ENCODE assay signal across 14 cellular contexts in the genomic region with DNA sequence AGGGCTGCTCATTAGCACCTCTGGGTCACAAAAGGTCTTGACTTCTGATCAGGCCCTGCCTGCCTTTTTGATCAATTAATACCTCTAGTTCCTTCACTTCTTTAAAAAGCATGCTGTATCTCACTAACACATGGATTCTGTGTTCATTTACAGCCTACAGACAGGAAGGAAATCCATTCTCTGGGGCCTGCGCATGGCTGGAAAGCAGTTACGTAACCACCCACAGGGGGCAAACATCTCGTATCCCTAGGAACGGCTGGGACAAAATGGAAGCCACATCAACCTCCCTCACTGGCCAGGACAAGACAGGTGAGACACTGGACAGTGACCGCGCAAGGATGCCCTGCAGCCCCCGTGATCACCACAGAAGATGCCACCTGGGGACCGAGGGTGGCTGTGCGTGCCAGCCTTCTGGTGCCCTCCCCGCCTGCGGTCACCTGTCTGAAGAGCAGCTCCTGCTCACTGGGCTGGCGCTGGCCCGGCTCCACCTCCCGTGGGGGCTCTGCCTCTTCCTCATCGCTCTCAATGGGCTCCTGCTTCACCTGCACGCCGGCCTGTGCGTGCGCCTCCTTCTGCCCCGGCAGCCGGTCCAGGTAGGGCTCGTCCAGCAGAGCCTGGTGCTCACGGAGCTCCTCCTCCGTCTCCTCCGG.
DNase-seq lines count a peak whose midpoint lies in the region; ATAC-seq, FAIRE-seq and TF ChIP-seq lines count a peak whose summit lies in the region.
"Had no signal": no experiment of that assay in that cellular context is flagged by ENCODE, and none has a peak within 500 bp of the region (broad histone marks: within the 10 kb centered on the region; RNA-seq: fewer than 3 reads in every experiment).

No MANE protein-coding gene starts in this region.

- TF ChIP-seq POLR2A in NB4 (IDR thresholded peaks at IDR 0.05; ENCODE audit: extremely low read depth, insufficient read length) = no peak
- no peak for TF ChIP-seq POLR2A in endothelial cell of umbilical vein (IDR thresholded peaks at IDR 0.05; ENCODE audit: low read depth, low read length)
- no peak for TF ChIP-seq POLR2A in GM12892 (IDR thresholded peaks at IDR 0.05; ENCODE audit: low read depth, low read length)

- no peak overlapping the region for H3K4me2 ChIP-seq in endothelial cell of umbilical vein (ENCODE audit: insufficient read depth, low read length)

- no peaks in the 10 kb centered on the region for H4K20me1 ChIP-seq in endothelial cell of umbilical vein (replicated peaks; ENCODE audit: control insufficient read depth, extremely low read depth, insufficient read depth, low read length)

- WGBS in psoas muscle, 3 donors = 89 to 91% (median 90%) methylated on average over 24 to 25 of the region's 25 CpGs

- H3K4me3 Mint-ChIP-seq in Calu3 (ENCODE audit: low read depth, unreplicated experiment) = no peak overlapping the region

- CTCF ChIA-PET in endothelial cell of umbilical vein (lab: Charles Lee) = interaction anchor here (0.9 to 1.1 kb wide), 2 partner anchors 9 to 29 kb away, joined by 3 read pairs; no protein-coding TSS in a partner anchor
- CTCF ChIA-PET in Calu3 (lab: Charles Lee) = no interaction called here

- no peak overlapping the region for H3K27ac Mint-ChIP-seq in Calu3 (ENCODE audit: unreplicated experiment)

- no peaks in the 10 kb centered on the region for H3K36me3 ChIP-seq in endothelial cell of umbilical vein (ENCODE audit: control insufficient read depth in 2 of 2, extremely low read depth in 1 of 2, insufficient read depth in 2 of 2, low read length in 2 of 2)
- H3K36me3 ChIP-seq in psoas muscle (ENCODE audit: insufficient read depth in 1 of 2, low read depth in 1 of 2) = peaks cover 0 to 89% of the 10 kb centered on the region in 2 donors

- H3K4me1 ChIP-seq in endothelial cell of umbilical vein (ENCODE audit: control insufficient read depth, extremely low read depth, insufficient read depth, low read length) (peaks cover 3% of the 10 kb centered on the region), psoas muscle (peaks cover 17% of the 10 kb centered on the region)
- H3K4me1 ChIP-seq: parathyroid adenoma had no signal

- DNase-seq in GF-D8 (lab: John Stamatoyannopoulos, UW) (peak; percentile 36), NB4 (ENCODE audit: low read depth) (peak; percentile 74), endothelial cell of umbilical vein (ENCODE audit: low read depth, low spot score) (peak; percentile 19), psoas muscle (no peak), GM12892 (ENCODE audit: insufficient read length) (no peak), Calu3 (no peak), KG1 (lab: John Stamatoyannopoulos, UW) (no peak)
- DNase-seq: activated CD4-positive, alpha-beta T cell treated with anti-CD3 and anti-CD28 coated beads for 4 hours; activated T-cell treated with anti-CD3 and anti-CD28 coated beads for 4 hours; DND-41; NCI-H1092; upper lobe of right lung had no signal

- H3K27me3 Mint-ChIP-seq in Calu3 (ENCODE audit: unreplicated experiment) = no peaks in the 10 kb centered on the region

- H3K27me3 ChIP-seq in endothelial cell of umbilical vein (ENCODE audit: control insufficient read depth in 2 of 2, insufficient read depth in 2 of 2, low read length in 2 of 2) (no peaks in the 10 kb centered on the region), psoas muscle (ENCODE audit: insufficient read depth in 3 of 3, low read length in 2 of 3) (no peaks in the 10 kb centered on the region)
- H3K27me3 ChIP-seq: upper lobe of right lung had no signal

- no peak for FAIRE-seq in endothelial cell of umbilical vein (lab: Jason Lieb, UNC)
- FAIRE-seq in GM12892 (lab: Jason Lieb, UNC) = no peak
- FAIRE-seq: colon had no signal

- H3K36me3 Mint-ChIP-seq in Calu3 (ENCODE audit: insufficient read depth, unreplicated experiment) = peaks cover 5% of the 10 kb centered on the region

- H3K27ac ChIP-seq in endothelial cell of umbilical vein (ENCODE audit: insufficient read depth, low read depth, low read length) (no peak overlapping the region), psoas muscle (peak overlapping the region; percentile 30)
- H3K27ac ChIP-seq: parathyroid adenoma had no signal

- H3K4me3 ChIP-seq in NB4 (ENCODE audit: low read depth, low read length) (no peak overlapping the region), endothelial cell of umbilical vein (replicated peaks in 1 of 3; ENCODE audit: insufficient read depth in 1 of 3, low read depth in 1 of 3, low read length in 3 of 3) (no peak overlapping the region), psoas muscle (no peak overlapping the region)
- H3K4me3 ChIP-seq: upper lobe of right lung had no signal

- H3K79me2 ChIP-seq in endothelial cell of umbilical vein (ENCODE audit: control insufficient read depth, insufficient read depth, low read length) = no peaks in the 10 kb centered on the region
- H3K79me2 ChIP-seq: parathyroid adenoma had no signal

- dilution Hi-C loops in endothelial cell of umbilical vein (cut with MboI; ENCODE audit: extremely low pct_ligation_motif_present, low sequenced_read_pairs) = no loop called here

- intact Hi-C loops in endothelial cell of umbilical vein (cut with micrococcal nuclease) (no loop called here), psoas muscle (cut with DNase I) (loop anchor here in 1 of 2 donors (2.0 kb wide), 1 partner anchor 16 kb away; no protein-coding TSS in a partner anchor), Calu3 (cut with micrococcal nuclease; ENCODE audit: unreplicated experiment) (no loop called here)

- no TSS peak for BruUV-seq in endothelial cell of umbilical vein (replicated peaks; lab: Mats Ljungman, UMichigan)
- BruUV-seq in Calu3 (replicated peaks; lab: Mats Ljungman, UMichigan) = no TSS peak

- peak in 1 of 4 donors; percentile 7 for ATAC-seq in psoas muscle

- POLR2A ChIA-PET in endothelial cell of umbilical vein (lab: Charles Lee) = no interaction called here

- H3K4me1 Mint-ChIP-seq in Calu3 (ENCODE audit: low read depth, unreplicated experiment) = no peaks in the 10 kb centered on the region

- H2AFZ ChIP-seq in endothelial cell of umbilical vein (ENCODE audit: low read depth, low read length) = no peak overlapping the region
- H2AFZ ChIP-seq: parathyroid adenoma had no signal

- H3K9ac ChIP-seq in endothelial cell of umbilical vein (replicated peaks; ENCODE audit: extremely low read depth, insufficient read depth, low read length) = no peak overlapping the region
- H3K9ac ChIP-seq: parathyroid adenoma had no signal

- H3K9me3 ChIP-seq in endothelial cell of umbilical vein (replicated peaks; ENCODE audit: control insufficient read depth, insufficient read depth, low read length) (no peaks in the 10 kb centered on the region), psoas muscle (no peaks in the 10 kb centered on the region)
- H3K9me3 ChIP-seq: upper lobe of right lung had no signal

- H3K9me3 Mint-ChIP-seq in Calu3 (ENCODE audit: low read depth, unreplicated experiment) = no peaks in the 10 kb centered on the region

- no peaks in the 10 kb centered on the region for H3K9me1 ChIP-seq in endothelial cell of umbilical vein (replicated peaks; ENCODE audit: control insufficient read depth, extremely low read depth, insufficient read depth, low read length)

- TF ChIP-seq CTCF in NB4 (IDR thresholded peaks at IDR 0.05; ENCODE audit: low read depth, low read length) = no peak
- TF ChIP-seq CTCF in endothelial cell of umbilical vein (IDR thresholded peaks at IDR 0.05; ENCODE audit: extremely low read depth in 1 of 2, insufficient read depth in 1 of 2, low read depth in 1 of 2, low read length in 2 of 2) = no peak
- no peak for TF ChIP-seq CTCF in psoas muscle (IDR thresholded peaks at IDR 0.05)
- TF ChIP-seq CTCF in Calu3 (IDR thresholded peaks at IDR 0.05; ENCODE audit: unreplicated experiment) = no peak

TF ChIP-seq in endothelial cell of umbilical vein, 7 proteins besides CTCF, POLR2A, EP300 and RAD21:
- no peak for TF ChIP-seq POLR2AphosphoS5 (IDR thresholded peaks at IDR 0.05; ENCODE audit: insufficient read depth, low read depth, low read length)
- TF ChIP-seq, protein P1, sequence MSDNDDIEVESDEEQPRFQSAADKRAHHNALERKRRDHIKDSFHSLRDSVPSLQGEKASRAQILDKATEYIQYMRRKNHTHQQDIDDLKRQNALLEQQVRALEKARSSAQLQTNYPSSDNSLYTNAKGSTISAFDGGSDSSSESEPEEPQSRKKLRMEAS (IDR thresholded peaks at IDR 0.05; ENCODE audit: insufficient read depth, insufficient read length) = no peak
- no peak for TF ChIP-seq JUN (IDR thresholded peaks at IDR 0.05; ENCODE audit: borderline replicate concordance, insufficient read depth, insufficient read length, low read depth)

Comparison
In these comparisons a context has a peak if more than half of its experiments do, and no peak if none do; other contexts are left out.
1. DNase-seq: peak in GF-D8 (single experiment), NB4 (single experiment) and endothelial cell of umbilical vein (single experiment); none in psoas muscle (0 of 2), GM12892 (single experiment), Calu3 (single experiment) and KG1 (single experiment).